9 cellular contexts compared by ENCODE assay signal in the genomic region with DNA sequence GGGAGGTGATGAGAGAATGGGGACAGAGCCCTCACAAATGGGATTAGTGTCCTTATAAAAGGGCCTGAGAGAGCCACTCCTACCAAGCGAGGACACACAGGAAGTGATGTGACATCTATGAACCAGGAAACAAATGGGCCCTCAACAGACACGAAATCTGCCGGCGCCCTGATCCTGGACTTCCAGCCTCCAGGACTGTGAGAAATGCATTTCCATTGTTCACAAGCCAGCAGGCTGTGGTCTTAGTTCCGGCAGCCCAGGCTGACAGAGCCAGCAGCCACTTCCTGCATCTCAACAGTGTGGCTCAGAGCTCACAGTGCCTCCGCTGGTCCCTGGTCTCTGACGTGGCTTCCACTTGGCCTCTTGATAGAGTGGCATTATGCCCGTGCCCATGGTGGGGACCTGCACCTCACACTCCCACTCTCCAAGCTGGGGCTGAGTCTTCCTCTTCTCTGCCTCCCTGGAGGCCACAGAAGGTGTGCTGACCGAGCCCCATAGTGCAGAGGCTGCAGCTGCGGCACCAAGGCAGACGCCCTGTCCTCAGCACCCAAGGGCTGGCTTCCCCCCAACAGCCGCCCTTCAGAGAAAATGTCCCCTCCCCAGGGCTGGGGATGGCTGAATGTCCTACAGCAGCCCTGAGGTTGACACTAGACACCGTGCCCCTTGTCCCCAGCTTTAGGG. TPM values are rescaled to one million over a fixed set of nuclear protein-coding genes. Genes with fewer than 3 reads are reported as not detected.
DNase-seq lines count a peak whose midpoint lies in the region; ATAC-seq and TF ChIP-seq lines count a peak whose summit lies in the region.
"Had no signal": no experiment of that assay in that cellular context is flagged by ENCODE, and none has a peak within 500 bp of the region (broad histone marks: within the 10 kb centered on the region; RNA-seq: fewer than 3 reads in every experiment).

No MANE protein-coding gene starts in this region.

- peak overlapping the region; percentile 7; the same call in 1 of the 2 replicates for H3K4ac ChIP-seq in IMR-90 (ENCODE audit: low read depth, low read length)

- no peak overlapping the region for H4K91ac ChIP-seq in IMR-90 (ENCODE audit: insufficient read depth, low read depth, low read length)

- no peaks in the 10 kb centered on the region; the same call in 1 of the 2 replicates for H3K36me3 ChIP-seq in IMR-90 (ENCODE audit: control insufficient read depth, insufficient read depth, low read length)

- TF ChIP-seq RAD21 in IMR-90 (IDR thresholded peaks at IDR 0.05; ENCODE audit: low read length): no peak

- DNase-seq in IMR-90 (peak; percentile 32), epithelial cell of esophagus (ENCODE audit: low read depth) (peak; percentile 62), COR-L47 (lab: John Stamatoyannopoulos, UW) (no peak)
- peak; percentile 82 for DNase-seq in activated CD8-positive, alpha-beta T cell treated with anti-CD3 and anti-CD28 coated beads, Interleukin-2, amount 10 ng/mL, durations not matched to agents 7 days and 5 days
- peak; percentile 14 for DNase-seq in stimulated activated CD4-positive, alpha-beta T cell treated with anti-CD3 and anti-CD28 coated beads, Interleukin-2, amount 100 ng/mL, for 4 hours (ENCODE audit: low read depth)

- 74% methylated on average over 10 of the region's 13 CpGs; no CpG with 5 or more reads in 1 of the 2 experiments for WGBS in IMR-90 (ENCODE audit: extremely low coverage in 2 of 2, insufficient read length in 1 of 2), 2 experiments

- H3K56ac ChIP-seq in IMR-90 (ENCODE audit: extremely low read depth, insufficient read depth, low read length): no peak overlapping the region

- no peak overlapping the region; the same call in 1 of the 2 replicates for H4K5ac ChIP-seq in IMR-90 (ENCODE audit: low read depth, low read length)

- dilution Hi-C loops in IMR-90 (cut with HindIII; ENCODE audit: low sequenced_read_pairs, unreplicated experiment): no loop called here

- H2BK5ac ChIP-seq in IMR-90 (ENCODE audit: low read depth, low read length, poor library complexity, severe bottlenecking): no peak overlapping the region

- TF ChIP-seq POLR2A in IMR-90 (IDR thresholded peaks at IDR 0.05; ENCODE audit: low read depth, low read length): no peak

- peaks cover 1% of the 10 kb centered on the region for H3K4me1 ChIP-seq in IMR-90 (ENCODE audit: control insufficient read depth, insufficient read depth, low read length)

- H3K14ac ChIP-seq in IMR-90 (replicated peaks; ENCODE audit: low read depth, low read length): no peak overlapping the region; the same call in 1 of the 2 replicates

- no peak overlapping the region for H3K27ac ChIP-seq in IMR-90 (ENCODE audit: insufficient read depth, low read length)
- H3K27ac ChIP-seq: SK-N-MC had no signal

- H3K79me1 ChIP-seq in IMR-90 (ENCODE audit: low read depth in 1 of 2, low read length in 2 of 2): peaks cover 2 to 24% of the 10 kb centered on the region in 2 experiments; a peak in 2 of 4 replicates

- H3K4me1 Mint-ChIP-seq in activated CD8-positive, alpha-beta T cell treated with anti-CD3 and anti-CD28 coated beads, Interleukin-2, amount 10 ng/mL, durations not matched to agents 7 days and 5 days (ENCODE audit: low read depth): peaks cover 34% of the 10 kb centered on the region

- intact Hi-C loops in IMR-90 (cut with micrococcal nuclease): loop anchor here (1.0 to 5.0 kb wide), 2 partner anchors 56 to 89 kb away; no protein-coding TSS in a partner anchor

- peaks cover 9% of the 10 kb centered on the region for H4K20me1 ChIP-seq in IMR-90 (ENCODE audit: insufficient read depth, low read length)

- H3K27me3 Mint-ChIP-seq in activated CD8-positive, alpha-beta T cell treated with anti-CD3 and anti-CD28 coated beads, Interleukin-2, amount 10 ng/mL, durations not matched to agents 7 days and 5 days (ENCODE audit: low read depth): no peaks in the 10 kb centered on the region

- CTCF ChIA-PET in IMR-90 (lab: Yijun Ruan, JAX): interaction anchor here (0.6 to 1.4 kb wide), 4 partner anchors 9 to 102 kb away, joined by 3 to 4 read pairs (median 3); no protein-coding TSS in a partner anchor
- CTCF ChIA-PET in activated CD8-positive, alpha-beta T cell treated with anti-CD3 and anti-CD28 coated beads, Interleukin-2, amount 10 ng/mL, durations not matched to agents 7 days and 5 days (lab: Charles Lee): interaction anchor here (0.7 to 5.7 kb wide), 24 partner anchors 12 to 298 kb away, joined by 3 to 107 read pairs (median 5); a partner anchor contains a TSS

- no peaks in the 10 kb centered on the region for H3K9me3 Mint-ChIP-seq in activated CD8-positive, alpha-beta T cell treated with anti-CD3 and anti-CD28 coated beads, Interleukin-2, amount 10 ng/mL, durations not matched to agents 7 days and 5 days (ENCODE audit: insufficient read depth)

- H2BK20ac ChIP-seq in IMR-90 (ENCODE audit: low read depth, low read length): no peak overlapping the region

- H2BK120ac ChIP-seq in IMR-90 (ENCODE audit: low read depth, low read length): no peak overlapping the region

- H2BK15ac ChIP-seq in IMR-90 (ENCODE audit: low read depth, low read length): no peak overlapping the region

- H3K4me3 ChIP-seq in IMR-90 (ENCODE audit: insufficient read depth, low read depth, low read length): no peak overlapping the region
- H3K4me3 ChIP-seq in epithelial cell of esophagus (ENCODE audit: low read length): no peak overlapping the region
- H3K4me3 ChIP-seq: SK-N-MC had no signal

- H3K27ac Mint-ChIP-seq in activated CD8-positive, alpha-beta T cell treated with anti-CD3 and anti-CD28 coated beads, Interleukin-2, amount 10 ng/mL, durations not matched to agents 7 days and 5 days: peak overlapping the region; percentile 88

- no peak overlapping the region for H3K18ac ChIP-seq in IMR-90 (ENCODE audit: low read depth, low read length)

- POLR2A ChIA-PET in IMR-90 (lab: Charles Lee; ENCODE audit: unreplicated experiment): no interaction called here
- POLR2A ChIA-PET in activated CD8-positive, alpha-beta T cell treated with anti-CD3 and anti-CD28 coated beads, Interleukin-2, amount 10 ng/mL, durations not matched to agents 7 days and 5 days (lab: Charles Lee): interaction anchor here (0.6 to 3.9 kb wide), 5 partner anchors 10 to 145 kb away, joined by 3 to 48 read pairs (median 8); a partner anchor contains a TSS

- H4K8ac ChIP-seq in IMR-90 (ENCODE audit: low read depth in 2 of 2, low read length in 2 of 2): no peak overlapping the region; a peak in 1 of 4 replicates

- H3K9me3 ChIP-seq in IMR-90 (ENCODE audit: control insufficient read depth, insufficient read depth, low read length): no peaks in the 10 kb centered on the region

- no peak for ATAC-seq in IMR-90 (ENCODE audit: low read depth)
- ATAC-seq in activated CD8-positive, alpha-beta T cell treated with anti-CD3 and anti-CD28 coated beads, Interleukin-2, amount 10 ng/mL, durations not matched to agents 7 days and 5 days: peak; percentile 84
- no peak for ATAC-seq in GM18517 (IDR thresholded peaks at IDR 0.05; ENCODE audit: unreplicated experiment)
- no peak for ATAC-seq in HG02852 (IDR thresholded peaks at IDR 0.05; ENCODE audit: unreplicated experiment)
- no peak for ATAC-seq in GM19324 (IDR thresholded peaks at IDR 0.05; ENCODE audit: low FRiP score, unreplicated experiment)

- H3K4me3 Mint-ChIP-seq in activated CD8-positive, alpha-beta T cell treated with anti-CD3 and anti-CD28 coated beads, Interleukin-2, amount 10 ng/mL, durations not matched to agents 7 days and 5 days: peak overlapping the region; percentile 48

- no TSS peak for BruUV-seq in IMR-90 (replicated peaks; lab: Mats Ljungman, UMichigan)

- H3K27me3 ChIP-seq in IMR-90 (ENCODE audit: control insufficient read depth, insufficient read depth, low read length): no peaks in the 10 kb centered on the region

- no peak overlapping the region for H3K4me2 ChIP-seq in IMR-90 (ENCODE audit: low read depth, low read length)

- peaks cover 8% of the 10 kb centered on the region for H3K36me3 Mint-ChIP-seq in activated CD8-positive, alpha-beta T cell treated with anti-CD3 and anti-CD28 coated beads, Interleukin-2, amount 10 ng/mL, durations not matched to agents 7 days and 5 days (ENCODE audit: low read depth)

- TF ChIP-seq CTCF in IMR-90 (conservative IDR thresholded peaks at IDR 0.05; ENCODE audit: low read depth, low read length) (no peak), epithelial cell of esophagus (IDR thresholded peaks at IDR 0.05; ENCODE audit: insufficient read depth, low read depth, low read length, missing control alignments) (no peak)

- in situ Hi-C loops in IMR-90 (cut with MboI; ENCODE audit: low sequenced_read_pairs): loop anchor here (25.0 kb wide), 1 partner anchor 836 kb away; no protein-coding TSS in a partner anchor

- no peak overlapping the region for H3K23ac ChIP-seq in IMR-90 (ENCODE audit: low read depth, low read length)

- peak overlapping the region; percentile 71 for H2AFZ ChIP-seq in IMR-90 (replicated peaks; ENCODE audit: low read length, poor library complexity)

- no peaks in the 10 kb centered on the region; the same call in 1 of the 2 replicates for H3K9me1 ChIP-seq in IMR-90 (ENCODE audit: insufficient read depth, low read length)

- H3K9ac ChIP-seq in IMR-90 (ENCODE audit: low read depth, low read length): no peak overlapping the region

- H2AK5ac ChIP-seq in IMR-90 (ENCODE audit: low read depth, low read length): no peak overlapping the region

- no peak overlapping the region for H2AK9ac ChIP-seq in IMR-90 (replicated peaks; ENCODE audit: low read depth, low read length, poor library complexity)

TF ChIP-seq in IMR-90, 13 proteins besides CTCF, POLR2A, EP300 and RAD21 (continues in another document):
- no peak for TF ChIP-seq MXI1 (IDR thresholded peaks at IDR 0.05; ENCODE audit: borderline replicate concordance, low read depth, low read length)
- no peak for TF ChIP-seq BHLHE40 (IDR thresholded peaks at IDR 0.05; ENCODE audit: low read depth, low read length)
- no peak for TF ChIP-seq RCOR1 (IDR thresholded peaks at IDR 0.05; ENCODE audit: insufficient replicate concordance, low read length)
- TF ChIP-seq FOS (IDR thresholded peaks at IDR 0.05; ENCODE audit: low read depth, low read length): no peak
- no peak for TF ChIP-seq NFE2L2 (IDR thresholded peaks at IDR 0.05; ENCODE audit: low read depth, low read length)
- TF ChIP-seq RFX5 (IDR thresholded peaks at IDR 0.05; ENCODE audit: low read depth, low read length): no peak
- TF ChIP-seq SMC3 (IDR thresholded peaks at IDR 0.05; ENCODE audit: low read depth, low read length): no peak

RNA-seq across cellular contexts. Expression of a gene that starts 44.9 kb away (rescaled TPM):
- 48.9 and 51.6 TPM in 2 replicates for total RNA-seq in IMR-90 (2012; rRNA removed)
- 242 and 271 TPM in 2 replicates for polyA plus RNA-seq in IMR-90 (2012; rRNA removed)
- 291 and 311 TPM in 2 replicates for polyA plus RNA-seq in IMR-90 (2012; cell fraction: cytosol; rRNA removed)
- 66.2 and 158 TPM in 2 replicates for polyA plus RNA-seq in IMR-90 (2012; cell fraction: nucleus; rRNA removed; ENCODE audit: low replicate concordance)
- 100 to 1,000 TPM in 1 of 2 experiments, 10 to 100 TPM in 1; 97.0 to 102 TPM for total RNA-seq in activated CD8-positive, alpha-beta T cell treated with anti-CD3 and anti-CD28 coated beads, Interleukin-2, amount 10 ng/mL, durations not matched to agents 7 days and 5 days
